In the genomic region with DNA sequence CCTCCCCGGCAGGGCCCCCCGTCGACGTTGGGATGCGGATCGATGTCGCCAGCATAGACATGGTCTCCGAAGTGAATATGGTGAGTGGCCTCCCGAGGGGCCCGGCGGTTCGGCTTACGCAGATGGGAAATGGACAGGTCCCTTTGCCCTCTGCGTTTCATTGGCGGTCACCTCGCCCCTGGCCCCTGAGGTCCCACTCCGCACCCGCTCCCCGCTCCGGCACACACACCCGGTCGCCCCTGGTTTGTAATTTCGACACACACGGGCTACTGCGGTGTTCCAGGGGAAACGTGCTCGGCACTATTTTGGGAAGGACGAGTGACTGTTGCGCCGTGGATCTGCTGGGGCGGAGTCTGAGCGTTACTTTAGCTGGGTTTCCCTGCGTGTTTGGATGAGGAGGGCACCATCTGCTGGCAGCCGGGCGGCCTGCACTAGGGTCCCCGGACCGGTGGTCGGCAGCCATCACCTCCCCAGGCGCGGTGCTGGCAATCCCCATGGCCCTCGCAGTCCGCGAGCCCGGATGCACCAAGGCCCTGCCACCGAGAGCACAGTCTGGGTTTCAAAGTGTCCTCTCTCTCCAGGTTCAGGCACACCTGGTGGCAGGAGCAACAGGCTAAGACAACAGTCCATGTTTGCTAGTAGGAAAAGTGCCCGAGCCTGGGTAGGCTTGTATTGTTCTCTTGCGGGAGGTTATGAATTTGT, we compare ENCODE assay signal across 7 cellular contexts. TPM values are rescaled to one million over a fixed set of nuclear protein-coding genes. Genes with fewer than 3 reads are reported as not detected.
A peak's percentile ranks its signal among the peaks of the same experiment; 100 is the strongest.
DNase-seq lines count a peak whose midpoint lies in the region; TF ChIP-seq lines count a peak whose summit lies in the region.

No MANE protein-coding gene starts in this region.

- H3K4me2 ChIP-seq in KMS-11 = peak overlapping the region; percentile 17; the same call in 1 of the 2 replicates

- H3K27ac ChIP-seq in KMS-11 (no peak overlapping the region), cingulate gyrus (ENCODE audit: low read depth, low read length) (peak overlapping the region; percentile 79)

- no peaks in the 10 kb centered on the region for H3K4me1 ChIP-seq in KMS-11 (ENCODE audit: low read depth, poor library complexity, severe bottlenecking)

- H2AFZ ChIP-seq in KMS-11 (ENCODE audit: low read depth) = peak overlapping the region; percentile 71

- H3K36me3 ChIP-seq in KMS-11 (ENCODE audit: insufficient read depth) = no peaks in the 10 kb centered on the region

- DNase-seq in H4 (ENCODE audit: low spot score) (peak; percentile 74), T-helper 9 cell (peak; percentile 27), kidney glomerular epithelial cell (lab: John Stamatoyannopoulos, UW) (peak; percentile 43)
- peak; percentile 44 for DNase-seq in stimulated activated CD4-positive, alpha-beta T cell treated with anti-CD3 and anti-CD28 coated beads, Interleukin-1b, Interleukin-23, amount 100 ng/mL, for 48 hours

- H3K27me3 ChIP-seq in KMS-11 (ENCODE audit: insufficient read depth, low read depth) = no peaks in the 10 kb centered on the region

- H3K79me2 ChIP-seq in KMS-11 (ENCODE audit: insufficient read depth, low read depth) = no peaks in the 10 kb centered on the region

- TF ChIP-seq CTCF in GM12874 (IDR thresholded peaks at IDR 0.05; ENCODE audit: insufficient read depth, low read depth, low read length) = peak; percentile 90
- peak; percentile 39; the same call in 1 of the 2 replicates for TF ChIP-seq CTCF in KMS-11 (conservative IDR thresholded peaks at IDR 0.05; ENCODE audit: low read depth, low read length)

- H3K9ac ChIP-seq in KMS-11 = no peak overlapping the region

- H3K4me3 ChIP-seq in KMS-11 (IDR thresholded peaks at IDR 0.05; ENCODE audit: insufficient read depth, low read depth, low read length) = no peak overlapping the region

- H4K20me1 ChIP-seq in KMS-11 (ENCODE audit: insufficient read depth) = no peaks in the 10 kb centered on the region

RNA-seq across cellular contexts. Expression of a gene that starts 1.2 kb away (rescaled TPM):
- 0.04 TPM in 1 of 2 replicates, not detected in the other for total RNA-seq in H4 (2014; rRNA removed; shearing (Covaris generic))

RNA-seq across cellular contexts. Expression of a gene that starts 39.2 kb away (rescaled TPM):
- not detected in 2 replicates for total RNA-seq in H4 (2014; rRNA removed; shearing (Covaris generic))
